ENCODE assay signal across 7 cellular contexts in the genomic region with DNA sequence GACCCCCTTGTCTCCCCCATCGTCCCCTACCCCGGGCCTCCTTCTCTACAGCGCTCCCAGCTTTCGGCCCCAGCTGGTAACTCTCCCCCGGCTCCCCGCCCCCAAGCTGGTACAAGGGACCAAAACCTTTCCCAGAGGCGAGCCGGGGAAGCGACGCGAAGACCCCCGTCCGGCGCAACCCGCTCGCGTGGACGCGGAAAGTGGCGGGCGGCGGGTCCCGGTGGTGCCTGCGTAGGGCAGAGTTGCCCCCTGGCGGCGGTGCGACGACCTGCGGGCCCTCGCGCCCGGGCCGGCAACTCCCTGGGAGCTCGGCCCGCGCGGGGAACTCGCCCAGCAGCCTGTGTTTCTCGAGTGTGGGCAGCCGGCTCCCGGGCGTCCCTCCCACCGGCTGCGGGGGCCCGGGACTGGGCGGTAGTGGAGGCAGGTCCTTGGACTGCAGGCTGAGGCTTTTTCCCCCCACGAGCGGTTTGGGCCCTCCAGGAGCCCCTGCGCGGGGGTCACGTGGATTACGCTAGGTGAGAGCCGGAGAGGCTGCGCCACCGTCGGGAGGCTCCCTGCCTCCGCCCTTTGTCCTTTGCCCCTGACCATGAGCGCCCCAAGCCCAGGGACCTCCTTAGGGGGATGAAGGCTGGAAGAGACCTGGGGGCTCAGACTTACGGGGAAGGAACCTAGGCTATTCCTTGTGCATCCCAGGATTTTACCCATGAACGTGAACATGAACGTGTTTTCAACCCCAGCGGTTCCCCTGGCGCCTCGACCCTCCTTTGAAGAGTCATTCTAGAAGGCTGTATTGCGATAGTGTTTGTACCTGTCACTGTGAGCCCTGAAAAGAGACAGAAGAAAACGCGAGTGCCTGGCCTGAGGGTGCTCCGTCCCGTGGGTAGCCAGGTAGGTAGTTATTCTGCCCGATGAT. TPM values are rescaled to one million over a fixed set of nuclear protein-coding genes. Genes with fewer than 3 reads are reported as not detected.
DNase-seq lines count a peak whose midpoint lies in the region; ATAC-seq and TF ChIP-seq lines count a peak whose summit lies in the region.

No MANE protein-coding gene starts in this region.

- peaks cover 89% of the 10 kb centered on the region for H3K27me3 Mint-ChIP-seq in neural crest cell (ENCODE audit: low read depth)

- H3K36me3 Mint-ChIP-seq in neural crest cell (ENCODE audit: low read depth): peaks cover 3% of the 10 kb centered on the region

- H3K4me3 ChIP-seq in esophagus muscularis mucosa (peak overlapping the region; percentile 40 to 54 (median 42)), upper lobe of left lung (no peak overlapping the region)

- TF ChIP-seq CTCF in esophagus muscularis mucosa (IDR thresholded peaks at IDR 0.05): peak; percentile 88 to 97 (median 95)
- TF ChIP-seq CTCF in neural crest cell (conservative IDR thresholded peaks at IDR 0.05): peak; percentile 95
- TF ChIP-seq CTCF in upper lobe of left lung (IDR thresholded peaks at IDR 0.05): peak; percentile 87 to 93 (median 90)

- ATAC-seq in GM18498 (IDR thresholded peaks at IDR 0.05; ENCODE audit: unreplicated experiment): peak; percentile 37
- peak; percentile 78 to 81 for ATAC-seq in upper lobe of left lung (ENCODE audit: low FRiP score in 2 of 2)
- ATAC-seq in HG03175 (IDR thresholded peaks at IDR 0.05; ENCODE audit: unreplicated experiment): no peak

- WGBS in esophagus muscularis mucosa: 17% methylated on average over 31 of the region's 70 CpGs
- WGBS in upper lobe of left lung, 2 donors: 5 to 15% methylated on average over 14 to 63 of the region's 70 CpGs

- intact Hi-C loops in esophagus muscularis mucosa (cut with DNase I): loop anchor here (1.0 to 5.0 kb wide), 3 partner anchors 154 to 369 kb away; no protein-coding TSS in a partner anchor

- H3K27me3 ChIP-seq in esophagus muscularis mucosa (peaks cover 4 to 70% (median 42%) of the 10 kb centered on the region in 4 donors), upper lobe of left lung (peaks cover 0 to 64% (median 36%) of the 10 kb centered on the region in 4 donors)

- TF ChIP-seq EP300 in esophagus muscularis mucosa (IDR thresholded peaks at IDR 0.05) (no peak), upper lobe of left lung (IDR thresholded peaks at IDR 0.05) (no peak)

- no peaks in the 10 kb centered on the region for H3K36me3 ChIP-seq in esophagus muscularis mucosa
- no peaks in the 10 kb centered on the region for H3K36me3 ChIP-seq in upper lobe of left lung

- DNase-seq in NCI-H1930 (lab: John Stamatoyannopoulos, UW): peak; percentile 28 to 55
- DNase-seq in activated T-cell treated with anti-CD3 and anti-CD28 coated beads for 1 hour (ENCODE audit: low read depth): peak; percentile 55
- DNase-seq in esophagus muscularis mucosa (ENCODE audit: extremely low spot score): no peak
- DNase-seq in neural crest cell (ENCODE audit: low read depth, low spot score): peak; percentile 77
- DNase-seq in upper lobe of left lung: peak; percentile 55 to 95

- no peak overlapping the region for H3K27ac Mint-ChIP-seq in neural crest cell (ENCODE audit: unreplicated experiment)

- H3K27ac ChIP-seq in esophagus muscularis mucosa (replicated peaks in 1 of 4): no peak overlapping the region
- H3K27ac ChIP-seq in upper lobe of left lung: no peak overlapping the region

- peak overlapping the region; percentile 41 for H3K4me3 Mint-ChIP-seq in neural crest cell

- no peak for TF ChIP-seq POLR2A in esophagus muscularis mucosa (IDR thresholded peaks at IDR 0.05; ENCODE audit: low read depth)
- no peak for TF ChIP-seq POLR2A in upper lobe of left lung (IDR thresholded peaks at IDR 0.05)

- H3K4me1 Mint-ChIP-seq in neural crest cell: peaks cover 17% of the 10 kb centered on the region

- peaks cover 16 to 34% (median 28%) of the 10 kb centered on the region in 4 donors for H3K4me1 ChIP-seq in esophagus muscularis mucosa
- H3K4me1 ChIP-seq in upper lobe of left lung: peaks cover 18 to 38% (median 23%) of the 10 kb centered on the region in 4 donors

- no peaks in the 10 kb centered on the region for H3K9me3 ChIP-seq in esophagus muscularis mucosa
- H3K9me3 ChIP-seq in upper lobe of left lung: no peaks in the 10 kb centered on the region

- H3K9me3 Mint-ChIP-seq in neural crest cell: no peaks in the 10 kb centered on the region

RNA-seq across cellular contexts. Expression of a gene that starts 2.9 kb away (rescaled TPM):
- total RNA-seq in esophagus muscularis mucosa: 10 to 100 TPM in 3 of 4 donors, 1 to 10 TPM in 1; 5.0 to 23.4 (median 13.6) TPM
- 0.28 and 0.39 TPM in 2 replicates for total RNA-seq in neural crest cell
- total RNA-seq in upper lobe of left lung: under 1 TPM in 4 of 6 donors, not detected in 2; 0.54 to 0.79 (median 0.67) TPM

RNA-seq across cellular contexts. Expression of a gene that starts 46.8 kb away (rescaled TPM):
- 100 to 1,000 TPM; 455 to 574 (median 539) TPM for total RNA-seq in esophagus muscularis mucosa
- 589 and 641 TPM in 2 replicates for total RNA-seq in neural crest cell
- total RNA-seq in upper lobe of left lung: 100 to 1,000 TPM; 152 to 415 (median 344) TPM

Comparison
In these comparisons a context has a peak if more than half of its experiments do, and no peak if none do; other contexts are left out.
1. H3K4me3 ChIP-seq: peak in esophagus muscularis mucosa (4 of 4); none in upper lobe of left lung (0 of 4).
2. Peak in every context shown above with its lines, with median percentiles within 50 percentile points of each other: CTCF ChIP-seq.